ENCODE assay signal across 1 cellular context in genomic region chr9:125745682-125746016, GRCh38.
TF ChIP-seq lines count a peak whose summit lies in the region.

No MANE protein-coding gene starts in this region.

TF ChIP-seq in WTC11, 78 proteins besides CTCF, POLR2A, EP300 and RAD21 (continued from another document):
- no peak for TF ChIP-seq FOXP4 (CRISPR knock-in tag; IDR thresholded peaks at IDR 0.05)
- TF ChIP-seq, protein P1, sequence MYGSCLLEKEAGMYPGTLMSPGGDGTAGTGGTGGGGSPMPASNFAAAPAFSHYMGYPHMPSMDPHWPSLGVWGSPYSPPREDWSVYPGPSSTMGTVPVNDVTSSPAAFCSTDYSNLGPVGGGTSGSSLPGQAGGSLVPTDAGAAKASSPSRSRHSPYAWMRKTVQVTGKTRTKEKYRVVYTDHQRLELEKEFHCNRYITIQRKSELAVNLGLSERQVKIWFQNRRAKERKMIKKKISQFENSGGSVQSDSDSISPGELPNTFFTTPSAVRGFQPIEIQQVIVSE (CRISPR knock-in tag; IDR thresholded peaks at IDR 0.05; ENCODE audit: borderline replicate concordance) = no peak
